In the genomic region with DNA sequence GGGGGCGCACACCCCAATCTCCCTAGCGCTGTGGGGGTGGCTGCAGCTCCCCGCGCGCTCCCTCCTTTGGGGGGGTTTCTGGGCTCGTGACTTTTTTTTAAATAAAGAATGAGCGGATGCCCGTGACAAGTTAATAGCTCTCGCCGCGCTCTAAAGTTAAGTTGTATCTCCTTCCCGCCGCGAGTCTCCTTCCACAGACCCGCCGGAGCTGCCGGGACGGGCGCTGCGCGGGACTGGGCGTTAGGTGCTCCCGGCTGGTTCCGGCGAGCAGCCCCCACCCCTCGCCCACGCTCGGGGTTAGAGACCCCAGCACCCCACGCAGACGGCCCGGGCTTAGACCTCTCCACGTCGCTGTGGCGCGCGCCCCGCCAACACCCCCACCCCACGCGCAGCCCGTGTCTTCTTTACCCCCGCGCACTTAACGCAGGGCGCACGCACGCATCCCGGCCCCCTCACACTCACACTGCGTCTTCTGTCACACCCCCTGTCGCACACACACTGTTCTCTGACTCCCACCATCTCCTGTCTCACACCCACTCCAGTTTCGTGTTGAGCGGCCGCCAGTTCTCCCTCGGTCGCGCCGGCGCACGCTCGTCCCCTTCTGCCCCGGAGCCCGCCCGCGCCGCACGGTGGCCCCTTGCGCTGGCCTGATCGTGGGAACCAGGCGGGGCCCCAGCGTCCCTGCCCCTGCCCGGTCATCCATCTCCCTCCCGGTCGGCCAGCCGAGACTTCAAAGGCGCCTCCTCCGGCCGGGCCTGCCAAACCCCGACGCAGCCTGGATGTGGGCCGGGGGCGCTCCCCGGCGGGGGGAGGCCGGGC, we compare ENCODE assay signal across 8 cellular contexts.
DNase-seq lines count a peak whose midpoint lies in the region; ATAC-seq, FAIRE-seq and TF ChIP-seq lines count a peak whose summit lies in the region.

No MANE protein-coding gene starts in this region.

- no peak for FAIRE-seq in small intestine (lab: Jason Lieb, UNC)

- peak in 1 of 7 experiments; percentile 4 for DNase-seq in CD8-positive, alpha-beta T cell
- DNase-seq in activated CD4-positive, alpha-beta T cell treated with anti-CD3 and anti-CD28 coated beads for 48 hours: peak; percentile 20
- DNase-seq in epithelial cell of prostate (ENCODE audit: low read depth, low spot score) (no peak), midbrain (lab: John Stamatoyannopoulos, UW) (peak; percentile 7), thyroid gland (peak; percentile 32 to 36), COR-L47 (lab: John Stamatoyannopoulos, UW) (no peak), small intestine (no peak)

- TF ChIP-seq CTCF in CD8-positive, alpha-beta T cell (IDR thresholded peaks at IDR 0.05): no peak
- no peak for TF ChIP-seq CTCF in thyroid gland (IDR thresholded peaks at IDR 0.05)

- H3K27me3 Mint-ChIP-seq in CD8-positive, alpha-beta T cell (ENCODE audit: low read depth): peaks cover 30% of the 10 kb centered on the region

- H3K36me3 Mint-ChIP-seq in CD8-positive, alpha-beta T cell: no peaks in the 10 kb centered on the region

- 1% methylated on average over 41 to 44 of the region's 83 CpGs for WGBS in thyroid gland, 2 donors
- WGBS in small intestine, 3 donors: 1 to 3% (median 1%) methylated on average over 72 to 83 of the region's 83 CpGs

- no peak overlapping the region for H3K27ac ChIP-seq in CD8-positive, alpha-beta T cell (ENCODE audit: low read depth, low read length)
- H3K27ac ChIP-seq in epithelial cell of prostate (peak overlapping the region; percentile 86), thyroid gland (no peak overlapping the region), small intestine (ENCODE audit: low read depth in 1 of 2, low read length in 1 of 2) (no peak overlapping the region)

- no peaks in the 10 kb centered on the region for H3K9me3 ChIP-seq in CD8-positive, alpha-beta T cell (ENCODE audit: low read length)
- no peaks in the 10 kb centered on the region for H3K9me3 ChIP-seq in thyroid gland
- no peaks in the 10 kb centered on the region for H3K9me3 ChIP-seq in small intestine (ENCODE audit: control insufficient read depth, low read depth)

- intact Hi-C loops in CD8-positive, alpha-beta T cell (cut with DNase I, micrococcal nuclease): no loop called here
- intact Hi-C loops in thyroid gland (cut with DNase I): no loop called here

- no peak for TF ChIP-seq POLR2A in thyroid gland (IDR thresholded peaks at IDR 0.05)

- CTCF ChIA-PET in CD8-positive, alpha-beta T cell (lab: Charles Lee): no interaction called here

- peak; percentile 50 for ATAC-seq in CD8-positive, alpha-beta T cell
- peak; percentile 30 for ATAC-seq in HG02571 (IDR thresholded peaks at IDR 0.05; ENCODE audit: unreplicated experiment)

- no peaks in the 10 kb centered on the region for H3K27me3 ChIP-seq in CD8-positive, alpha-beta T cell (ENCODE audit: insufficient read depth, low read length)
- no peaks in the 10 kb centered on the region for H3K27me3 ChIP-seq in thyroid gland
- peaks cover 4 to 7% of the 10 kb centered on the region in 2 donors for H3K27me3 ChIP-seq in small intestine (ENCODE audit: control insufficient read depth in 2 of 2, insufficient read depth in 2 of 2, low read length in 2 of 2)

- H3K4me3 Mint-ChIP-seq in CD8-positive, alpha-beta T cell: peak overlapping the region; percentile 84

- H3K36me3 ChIP-seq in CD8-positive, alpha-beta T cell (ENCODE audit: insufficient read depth, low read length): no peaks in the 10 kb centered on the region
- H3K36me3 ChIP-seq in thyroid gland: no peaks in the 10 kb centered on the region
- no peaks in the 10 kb centered on the region for H3K36me3 ChIP-seq in small intestine (ENCODE audit: control insufficient read depth in 2 of 2, insufficient read depth in 2 of 2, low read length in 2 of 2)

- peaks cover 14% of the 10 kb centered on the region for H3K4me1 Mint-ChIP-seq in CD8-positive, alpha-beta T cell (ENCODE audit: low read depth)

- H3K9me3 Mint-ChIP-seq in CD8-positive, alpha-beta T cell: no peaks in the 10 kb centered on the region

- peak overlapping the region; percentile 33 for H3K4me3 ChIP-seq in CD8-positive, alpha-beta T cell (ENCODE audit: low read depth, low read length)
- H3K4me3 ChIP-seq in thyroid gland (replicated peaks in 1 of 3) (peak overlapping the region; percentile 35 to 48 (median 38)), small intestine (ENCODE audit: low read depth in 1 of 2, low read length in 2 of 2) (peak overlapping the region in 1 of 2 donors; percentile 62)

- H3K27ac Mint-ChIP-seq in CD8-positive, alpha-beta T cell: no peak overlapping the region

- H3K4me1 ChIP-seq in CD8-positive, alpha-beta T cell (ENCODE audit: insufficient read depth, low read length): no peaks in the 10 kb centered on the region
- H3K4me1 ChIP-seq in thyroid gland (peaks cover 3 to 18% of the 10 kb centered on the region in 2 donors), small intestine (ENCODE audit: control insufficient read depth in 2 of 2, insufficient read depth in 1 of 2, low read depth in 1 of 2, low read length in 1 of 2) (no peaks in the 10 kb centered on the region)

- POLR2A ChIA-PET in CD8-positive, alpha-beta T cell (lab: Charles Lee): interaction anchor here (1.1 kb wide), 1 partner anchor 27 kb away, joined by 3 read pairs; no protein-coding TSS in a partner anchor

Comparison
In these comparisons a context has a peak if more than half of its experiments do, and no peak if none do; other contexts are left out.
1. DNase-seq: peak in activated CD4-positive, alpha-beta T cell treated with anti-CD3 and anti-CD28 coated beads for 48 hours (single experiment), midbrain (single experiment) and thyroid gland (2 of 2); none in epithelial cell of prostate (single experiment), COR-L47 (single experiment) and small intestine (single experiment).